8 cellular contexts compared by ENCODE assay signal in genomic region chr10:70558871-70559810, GRCh38. TPM values are rescaled to one million over a fixed set of nuclear protein-coding genes. Genes with fewer than 3 reads are reported as not detected.
DNase-seq lines count a peak whose midpoint lies in the region; ATAC-seq, FAIRE-seq and TF ChIP-seq lines count a peak whose summit lies in the region.

No MANE protein-coding gene starts in this region.

- peak; percentile 85 to 87 for ATAC-seq in lower lobe of right lung

- intact Hi-C loops in lower lobe of right lung (cut with DNase I), result no loop called here

- H2AFZ ChIP-seq in ACC112 (ENCODE audit: low read length, unreplicated experiment), result peak overlapping the region; percentile 47

- H3K79me2 ChIP-seq in ACC112 (ENCODE audit: control insufficient read depth, insufficient read depth, low read length, unreplicated experiment), result no peaks in the 10 kb centered on the region

- TF ChIP-seq CTCF in bronchial epithelial cell (IDR thresholded peaks at IDR 0.05; ENCODE audit: insufficient read depth, low read length, severe bottlenecking) (peak; percentile 74), lower lobe of right lung (IDR thresholded peaks at IDR 0.05) (peak; percentile 53)

- H3K27me3 ChIP-seq in ACC112 (ENCODE audit: insufficient read depth, low read length), result no peaks in the 10 kb centered on the region
- H3K27me3 ChIP-seq in bronchial epithelial cell (ENCODE audit: control insufficient read depth, insufficient read depth, low read length), result peaks cover 5% of the 10 kb centered on the region
- H3K27me3 ChIP-seq in lower lobe of right lung (ENCODE audit: low read depth), result no peaks in the 10 kb centered on the region

- H3K4me3 ChIP-seq in ACC112 (ENCODE audit: low read depth, low read length) (peak overlapping the region; percentile 64), bronchial epithelial cell (ENCODE audit: low read depth, low read length) (no peak overlapping the region), lower lobe of right lung (no peak overlapping the region)

- H3K4me1 ChIP-seq in ACC112 (ENCODE audit: control insufficient read depth, insufficient read depth, low read length, unreplicated experiment), result peaks cover 4% of the 10 kb centered on the region
- peaks cover 40% of the 10 kb centered on the region for H3K4me1 ChIP-seq in lower lobe of right lung

- in situ Hi-C loops in KBM-7 (cut with MboI; ENCODE audit: low pct_unique_long_range_greater_than_20kb, low sequenced_read_pairs), result loop anchor here (10.0 kb wide), 1 partner anchor 206 kb away; no protein-coding TSS in a partner anchor

- FAIRE-seq in GM19239 (lab: Jason Lieb, UNC) (peak; percentile 91), bronchial epithelial cell (lab: Jason Lieb, UNC) (no peak)

- no peaks in the 10 kb centered on the region for H3K36me3 ChIP-seq in ACC112 (ENCODE audit: insufficient read depth, low read length)
- H3K36me3 ChIP-seq in bronchial epithelial cell (ENCODE audit: control insufficient read depth, insufficient read depth, low read length), result no peaks in the 10 kb centered on the region
- H3K36me3 ChIP-seq in lower lobe of right lung, result peaks cover 15% of the 10 kb centered on the region

- DNase-seq in GM19239 (ENCODE audit: insufficient read length, low spot score) (peak; percentile 89), KBM-7 (peak; percentile 77), bronchial epithelial cell (ENCODE audit: low read depth) (peak; percentile 62), lower lobe of right lung (peak; percentile 68), amniotic stem cell (lab: John Stamatoyannopoulos, UW) (no peak)
- peak; percentile 27 to 49 (median 38) for DNase-seq in activated CD4-positive, CD25-positive, alpha-beta regulatory T cell (lab: John Stamatoyannopoulos, UW)
- peak; percentile 44 for DNase-seq in stimulated activated CD8-positive, alpha-beta memory T cell treated with anti-CD3 and anti-CD28 coated beads, Interleukin-15, amount 100 ng/mL, for 24 hours (ENCODE audit: low read depth)

- no peaks in the 10 kb centered on the region for H3K9me3 ChIP-seq in lower lobe of right lung

- no peak overlapping the region for H3K27ac ChIP-seq in ACC112 (ENCODE audit: low read depth, low read length)
- H3K27ac ChIP-seq in lower lobe of right lung, result no peak overlapping the region

RNA-seq across cellular contexts. Expression of gene PRF1, which starts 43.4 kb away (rescaled TPM):
- total RNA-seq in bronchial epithelial cell (not detected in 2 replicates), lower lobe of right lung (29.5 TPM)

Comparison
In these comparisons a context has a peak if more than half of its experiments do, and no peak if none do; other contexts are left out.
1. RNA of gene PRF1, which starts 43.4 kb away (total RNA-seq): 29.5 TPM in lower lobe of right lung (single experiment); not detected in bronchial epithelial cell; every median in the first group is over 10 times any median in the second.